Comparison of ENCODE assay signal across 8 cellular contexts in genomic region chr7:55546826-55547225, GRCh38. TPM values are rescaled to one million over a fixed set of nuclear protein-coding genes. Genes with fewer than 3 reads are reported as not detected.
DNase-seq lines count a peak whose midpoint lies in the region; TF ChIP-seq lines count a peak whose summit lies in the region.

No MANE protein-coding gene starts in this region.

- TF ChIP-seq CTCF in SK-N-SH (IDR thresholded peaks at IDR 0.05) (no peak), osteoblast (IDR thresholded peaks at IDR 0.05; ENCODE audit: extremely low read depth, low read depth, low read length) (no peak), Peyer's patch (IDR thresholded peaks at IDR 0.05) (no peak)

- no peaks in the 10 kb centered on the region for H3K27me3 ChIP-seq in SK-N-SH (ENCODE audit: insufficient read depth)
- no peaks in the 10 kb centered on the region for H3K27me3 ChIP-seq in osteoblast (ENCODE audit: insufficient read depth, low read length)
- no peaks in the 10 kb centered on the region for H3K27me3 ChIP-seq in Peyer's patch

- H3K27ac ChIP-seq in SK-N-SH (ENCODE audit: low read depth in 2 of 2, low read length in 1 of 2), result peak overlapping the region; percentile 66 to 69
- H3K27ac ChIP-seq in epithelial cell of prostate, result peak overlapping the region; percentile 10
- peak overlapping the region; percentile 45 for H3K27ac ChIP-seq in osteoblast (ENCODE audit: low read depth, low read length)
- H3K27ac ChIP-seq in Peyer's patch, result peak overlapping the region in 2 of 4 donors; percentile 10 to 75

- intact Hi-C loops in activated naive CD4-positive, alpha-beta T cell treated with anti-CD3 and anti-CD28 coated beads for 36 hours (cut with micrococcal nuclease), result loop anchor here (1.0 kb wide), 2 partner anchors 9 to 12 kb away; no protein-coding TSS in a partner anchor

- H3K36me3 Mint-ChIP-seq in activated naive CD4-positive, alpha-beta T cell treated with anti-CD3 and anti-CD28 coated beads for 36 hours (ENCODE audit: low read depth), result peaks cover 30% of the 10 kb centered on the region

- no peak overlapping the region for H3K27ac Mint-ChIP-seq in activated naive CD4-positive, alpha-beta T cell treated with anti-CD3 and anti-CD28 coated beads for 36 hours

- CTCF ChIA-PET in activated naive CD4-positive, alpha-beta T cell treated with anti-CD3 and anti-CD28 coated beads for 36 hours (lab: Charles Lee), result interaction anchor here (0.6 to 1.9 kb wide), 3 partner anchors 9 to 30 kb away, joined by 4 to 10 read pairs (median 4); no protein-coding TSS in a partner anchor
- CTCF ChIA-PET in SK-N-SH (lab: Yijun Ruan, JAX), result interaction anchor here (0.8 to 1.9 kb wide), 3 partner anchors 9 to 27 kb away, joined by 3 to 4 read pairs (median 4); no protein-coding TSS in a partner anchor

- peaks cover 77% of the 10 kb centered on the region for H3K4me1 Mint-ChIP-seq in activated naive CD4-positive, alpha-beta T cell treated with anti-CD3 and anti-CD28 coated beads for 36 hours (ENCODE audit: low read depth)

- peaks cover 0 to 7% of the 10 kb centered on the region in 2 experiments for H3K36me3 ChIP-seq in SK-N-SH (replicated peaks in 1 of 2; ENCODE audit: control insufficient read depth in 1 of 2, insufficient read depth in 2 of 2, low read length in 1 of 2)
- H3K36me3 ChIP-seq in osteoblast (ENCODE audit: insufficient read depth, low read length), result no peaks in the 10 kb centered on the region
- no peaks in the 10 kb centered on the region for H3K36me3 ChIP-seq in Peyer's patch

- H3K9me3 ChIP-seq in SK-N-SH (no peaks in the 10 kb centered on the region), osteoblast (ENCODE audit: low read depth, low read length) (no peaks in the 10 kb centered on the region), Peyer's patch (no peaks in the 10 kb centered on the region)

- no peak for TF ChIP-seq RAD21 in SK-N-SH (IDR thresholded peaks at IDR 0.05; ENCODE audit: low read length)

- peak overlapping the region in 1 of 2 experiments; percentile 10; a peak in 1 of 4 replicates for H3K4me3 ChIP-seq in SK-N-SH (ENCODE audit: low read depth in 2 of 2, low read length in 1 of 2)
- H3K4me3 ChIP-seq in osteoblast (ENCODE audit: insufficient read depth, low read length), result no peak overlapping the region
- H3K4me3 ChIP-seq in Peyer's patch, result no peak overlapping the region

- peak in 1 of 2 experiments; percentile 42; a peak in 1 of 4 replicates for TF ChIP-seq EP300 in SK-N-SH (IDR thresholded peaks at IDR 0.05; ENCODE audit: borderline replicate concordance in 1 of 2, low read depth in 1 of 2, low read length in 1 of 2)

- POLR2A ChIA-PET in SK-N-SH (lab: Yijun Ruan, JAX), result interaction anchor here (1.4 kb wide), 1 partner anchor 12 kb away, joined by 5 read pairs; no protein-coding TSS in a partner anchor

- TF ChIP-seq POLR2A in Peyer's patch (IDR thresholded peaks at IDR 0.05), result no peak

- H3K27me3 Mint-ChIP-seq in activated naive CD4-positive, alpha-beta T cell treated with anti-CD3 and anti-CD28 coated beads for 36 hours (ENCODE audit: low read depth), result no peaks in the 10 kb centered on the region

- H3F3A ChIP-seq in SK-N-SH (replicated peaks; ENCODE audit: insufficient read depth), result peaks cover 11% of the 10 kb centered on the region

- no peaks in the 10 kb centered on the region for H3K9me3 Mint-ChIP-seq in activated naive CD4-positive, alpha-beta T cell treated with anti-CD3 and anti-CD28 coated beads for 36 hours

- H4K20me1 ChIP-seq in SK-N-SH (ENCODE audit: insufficient read depth) (peaks cover 88% of the 10 kb centered on the region), osteoblast (ENCODE audit: insufficient read depth, low read length) (peaks cover 50% of the 10 kb centered on the region)

- peaks cover 33 to 34% of the 10 kb centered on the region in 2 experiments for H3K4me1 ChIP-seq in SK-N-SH (ENCODE audit: control insufficient read depth in 1 of 2, insufficient read depth in 2 of 2, low read depth in 1 of 2, low read length in 1 of 2)
- H3K4me1 ChIP-seq in osteoblast (ENCODE audit: insufficient read depth, low read length), result peaks cover 26% of the 10 kb centered on the region
- peaks cover 0 to 42% (median 28%) of the 10 kb centered on the region in 4 donors for H3K4me1 ChIP-seq in Peyer's patch

- peak; percentile 78 for DNase-seq in activated naive CD4-positive, alpha-beta T cell treated with anti-CD3 and anti-CD28 coated beads for 36 hours
- no peak for DNase-seq in activated naive CD4-positive, alpha-beta T cell (lab: John Stamatoyannopoulos, UW)
- DNase-seq in HK-2 (ENCODE audit: unreplicated experiment) (peak; percentile 82), SK-N-SH (peak; percentile 66), epithelial cell of prostate (ENCODE audit: low read depth, low spot score) (peak; percentile 75), osteoblast (ENCODE audit: insufficient read length, low spot score, missing footprints) (peak; percentile 92), Peyer's patch (no peak), amniotic stem cell (lab: John Stamatoyannopoulos, UW) (no peak)

- H2AFZ ChIP-seq in SK-N-SH (ENCODE audit: low read depth) (no peak overlapping the region), osteoblast (ENCODE audit: low read length) (no peak overlapping the region)

- H3K79me2 ChIP-seq in SK-N-SH (ENCODE audit: insufficient read depth) (peaks cover 100% of the 10 kb centered on the region), osteoblast (ENCODE audit: insufficient read depth, low read length) (peaks cover 88% of the 10 kb centered on the region)

- H3K4me2 ChIP-seq in SK-N-SH, result peak overlapping the region; percentile 72
- peak overlapping the region; percentile 58 for H3K4me2 ChIP-seq in osteoblast (ENCODE audit: insufficient read depth, low read length)

- no peak overlapping the region for H3K4me3 Mint-ChIP-seq in activated naive CD4-positive, alpha-beta T cell treated with anti-CD3 and anti-CD28 coated beads for 36 hours

- no peak overlapping the region for H3K9ac ChIP-seq in SK-N-SH

- no peaks in the 10 kb centered on the region for H3K9me2 ChIP-seq in SK-N-SH

- WGBS in SK-N-SH (ENCODE audit: low lambda C conversion rate), result 7% methylated on average over 4 of the region's 4 CpGs

TF ChIP-seq in SK-N-SH, 30 proteins besides CTCF, POLR2A, EP300 and RAD21 (continues in another document):
- no peak for TF ChIP-seq GATA2 (CRISPR knock-in tag; IDR thresholded peaks at IDR 0.05)
- no peak for TF ChIP-seq YY1 (IDR thresholded peaks at IDR 0.05; ENCODE audit: low read depth)
- TF ChIP-seq RCOR1 (IDR thresholded peaks at IDR 0.05; ENCODE audit: low read length), result no peak
- peak; percentile 83; the same call in 1 of the 2 replicates for TF ChIP-seq SIN3A (IDR thresholded peaks at IDR 0.05; ENCODE audit: borderline replicate concordance, low read depth, low read length)
- no peak for TF ChIP-seq RFX5 (IDR thresholded peaks at IDR 0.05; ENCODE audit: low read length)
- no peak for TF ChIP-seq FOXJ3 (CRISPR knock-in tag; IDR thresholded peaks at IDR 0.05)
- peak; percentile 54; the same call in 1 of the 2 replicates for TF ChIP-seq POLR2AphosphoS5 (IDR thresholded peaks at IDR 0.05; ENCODE audit: low read depth, low read length)
- TF ChIP-seq FOSL2 (IDR thresholded peaks at IDR 0.05; ENCODE audit: borderline replicate concordance, low read depth), result peak; percentile 92
- TF ChIP-seq SMC3 (IDR thresholded peaks at IDR 0.05; ENCODE audit: low read depth, low read length), result no peak
- no peak for TF ChIP-seq USF2 (IDR thresholded peaks at IDR 0.05; ENCODE audit: borderline replicate concordance, low read depth, low read length)
- TF ChIP-seq NFIC (IDR thresholded peaks at IDR 0.05; ENCODE audit: borderline replicate concordance), result peak; percentile 91
- peak; percentile 78 for TF ChIP-seq TCF12 (IDR thresholded peaks at IDR 0.05)
- TF ChIP-seq TEAD4 (IDR thresholded peaks at IDR 0.05; ENCODE audit: borderline replicate concordance, insufficient read depth), result 0 out of 2 replicates have a peak, but pooled peaks have one; percentile 60
- TF ChIP-seq TAF1 (IDR thresholded peaks at IDR 0.05; ENCODE audit: borderline replicate concordance, low read depth, low read length), result no peak
- no peak for TF ChIP-seq MEF2A (IDR thresholded peaks at IDR 0.05; ENCODE audit: borderline replicate concordance, low read depth)
- TF ChIP-seq GABPA (IDR thresholded peaks at IDR 0.05; ENCODE audit: low read depth), result no peak
- peak; percentile 93 for TF ChIP-seq JUND (IDR thresholded peaks at IDR 0.05)
- no peak for TF ChIP-seq CHD2 (IDR thresholded peaks at IDR 0.05; ENCODE audit: low read length, partially characterized antibody)
- TF ChIP-seq EZH2phosphoT487 (IDR thresholded peaks at IDR 0.05; ENCODE audit: borderline replicate concordance, low read depth), result no peak
- no peak for TF ChIP-seq NRF1 (IDR thresholded peaks at IDR 0.05; ENCODE audit: low read depth, low read length)
- TF ChIP-seq, protein P1, sequence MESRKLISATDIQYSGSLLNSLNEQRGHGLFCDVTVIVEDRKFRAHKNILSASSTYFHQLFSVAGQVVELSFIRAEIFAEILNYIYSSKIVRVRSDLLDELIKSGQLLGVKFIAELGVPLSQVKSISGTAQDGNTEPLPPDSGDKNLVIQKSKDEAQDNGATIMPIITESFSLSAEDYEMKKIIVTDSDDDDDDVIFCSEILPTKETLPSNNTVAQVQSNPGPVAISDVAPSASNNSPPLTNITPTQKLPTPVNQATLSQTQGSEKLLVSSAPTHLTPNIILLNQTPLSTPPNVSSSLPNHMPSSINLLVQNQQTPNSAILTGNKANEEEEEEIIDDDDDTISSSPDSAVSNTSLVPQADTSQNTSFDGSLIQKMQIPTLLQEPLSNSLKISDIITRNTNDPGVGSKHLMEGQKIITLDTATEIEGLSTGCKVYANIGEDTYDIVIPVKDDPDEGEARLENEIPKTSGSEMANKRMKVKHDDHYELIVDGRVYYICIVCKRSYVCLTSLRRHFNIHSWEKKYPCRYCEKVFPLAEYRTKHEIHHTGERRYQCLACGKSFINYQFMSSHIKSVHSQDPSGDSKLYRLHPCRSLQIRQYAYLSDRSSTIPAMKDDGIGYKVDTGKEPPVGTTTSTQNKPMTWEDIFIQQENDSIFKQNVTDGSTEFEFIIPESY (IDR thresholded peaks at IDR 0.05; ENCODE audit: borderline replicate concordance, low read depth), result no peak

RNA-seq across cellular contexts. Expression of gene VOPP1, which starts 25.5 kb away (rescaled TPM):
- 100 to 1,000 TPM; 100 to 102 TPM for total RNA-seq in activated naive CD4-positive, alpha-beta T cell treated with anti-CD3 and anti-CD28 coated beads for 36 hours
- polyA plus RNA-seq in SK-N-SH (2012; rRNA removed), result 69.5 and 79.3 TPM in 2 replicates
- 77.0 and 82.6 TPM in 2 replicates for polyA plus RNA-seq in SK-N-SH (2012; cell fraction: cytosol; rRNA removed)
- 32.4 and 38.8 TPM in 2 replicates for polyA plus RNA-seq in SK-N-SH (2012; cell fraction: nucleus; rRNA removed)
- total RNA-seq in osteoblast, result 74.6 TPM in 2 replicates
- total RNA-seq in Peyer's patch, result 10 to 100 TPM; 63.9 to 79.2 (median 72.4) TPM

Comparison
In these comparisons a context has a peak if more than half of its experiments do, and no peak if none do; other contexts are left out.
1. DNase-seq: peak in activated naive CD4-positive, alpha-beta T cell treated with anti-CD3 and anti-CD28 coated beads for 36 hours (single experiment), HK-2 (single experiment), SK-N-SH (single experiment), epithelial cell of prostate (single experiment) and osteoblast (single experiment); none in activated naive CD4-positive, alpha-beta T cell (0 of 4), Peyer's patch (0 of 3) and amniotic stem cell (single experiment).